ENCODE assay signal across 8 cellular contexts in the genomic region with DNA sequence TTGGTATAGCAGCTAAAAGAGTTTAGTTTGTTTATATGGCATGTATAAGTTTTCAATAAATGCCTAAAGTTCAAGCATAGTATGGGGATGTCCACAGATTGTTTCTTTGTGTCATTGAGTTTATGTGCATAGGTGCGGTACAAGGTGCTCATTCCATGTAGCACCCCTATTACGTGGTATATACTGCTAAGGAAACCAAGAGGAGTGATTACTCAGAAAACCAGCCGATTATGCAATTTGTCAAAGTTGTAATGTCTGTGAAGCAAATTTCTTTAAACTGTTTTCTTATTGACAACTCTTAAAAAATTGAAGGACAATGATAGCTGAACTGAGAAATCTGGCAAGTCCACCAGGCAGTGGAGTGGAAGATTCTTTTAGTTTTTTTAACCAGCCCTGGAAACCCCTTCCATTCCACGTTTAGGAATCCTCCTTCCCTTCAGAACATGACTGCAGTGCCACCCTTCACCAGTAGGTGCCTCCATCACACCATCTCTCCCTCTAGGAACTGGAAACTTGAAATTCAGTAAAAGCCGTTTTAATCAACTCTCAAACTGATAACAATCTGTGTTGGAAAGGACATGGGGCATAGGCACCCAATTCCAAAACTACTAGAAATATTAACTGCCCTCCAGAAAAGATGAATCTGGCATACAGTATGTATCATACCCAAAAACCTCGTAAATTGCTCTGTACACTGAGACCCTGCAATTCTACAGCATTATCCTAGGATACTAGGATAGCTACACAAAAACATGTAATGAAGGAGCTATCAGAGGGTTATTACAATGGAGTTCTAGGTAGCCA. TPM values are rescaled to one million over a fixed set of nuclear protein-coding genes. Genes with fewer than 3 reads are reported as not detected.
DNase-seq lines count a peak whose midpoint lies in the region; ATAC-seq and TF ChIP-seq lines count a peak whose summit lies in the region.

No MANE protein-coding gene starts in this region.

- peaks cover 71% of the 10 kb centered on the region for H3K36me3 ChIP-seq in SJSA1
- no peaks in the 10 kb centered on the region for H3K36me3 ChIP-seq in ovary
- peaks cover 0 to 1% (median 0%) of the 10 kb centered on the region in 3 donors for H3K36me3 ChIP-seq in tibial nerve

- H3K4me3 ChIP-seq in SJSA1 (no peak overlapping the region), ovary (no peak overlapping the region), tibial nerve (no peak overlapping the region)

- H3K27ac ChIP-seq in SJSA1 = no peak overlapping the region
- H3K27ac ChIP-seq in ovary = no peak overlapping the region
- H3K27ac ChIP-seq in tibial nerve = peak overlapping the region in 3 of 4 donors; percentile 70 to 94 (median 89)

- H3K27me3 ChIP-seq in SJSA1 (replicated peaks) (no peaks in the 10 kb centered on the region), ovary (no peaks in the 10 kb centered on the region), tibial nerve (no peaks in the 10 kb centered on the region)

- peak; percentile 50 for DNase-seq in D341Med (ENCODE audit: low spot score)
- peak; percentile 13 for DNase-seq in HuH-7.5 (ENCODE audit: low spot score)
- DNase-seq in SJSA1 (ENCODE audit: low read depth in 1 of 2, low spot score in 2 of 2) = peak; percentile 70 to 71
- DNase-seq in activated T-helper 9 cell treated with anti-CD3 and anti-CD28 coated beads, Interleukin-2, amount 50 U/mL, for 16 hours (ENCODE audit: low read depth) = peak; percentile 54
- peak; percentile 50 for DNase-seq in foreskin melanocyte
- peak; percentile 50 to 81 (median 73) for DNase-seq in ovary
- peak; percentile 85 to 97 for DNase-seq in tibial nerve (ENCODE audit: low spot score in 2 of 2)

- H3K9me3 ChIP-seq in SJSA1 (replicated peaks) (no peaks in the 10 kb centered on the region), ovary (no peaks in the 10 kb centered on the region), tibial nerve (no peaks in the 10 kb centered on the region)

- WGBS in ovary, 3 donors = 46 to 48% (median 47%) methylated on average over 6 of the region's 6 CpGs
- WGBS in tibial nerve, 2 donors = 42 to 45% methylated on average over 6 of the region's 6 CpGs

- intact Hi-C loops in ovary (cut with DNase I) = loop anchor here (5.0 to 10.0 kb wide), 7 partner anchors 53 to 632 kb away; partner anchors contain the start of genes DCUN1D3 (in 2 of the 4), LYRM1 (in 2 of the 4), DNAH3 (in 1 of the 4) and LDAF1 (in 1 of the 4)

- TF ChIP-seq POLR2A in ovary (IDR thresholded peaks at IDR 0.05) = no peak
- TF ChIP-seq POLR2A in tibial nerve (IDR thresholded peaks at IDR 0.05) = no peak

- H3K4me1 ChIP-seq in SJSA1 (replicated peaks) (peaks cover 7% of the 10 kb centered on the region; the same call in 1 of the 2 replicates), ovary (ENCODE audit: insufficient read depth) (peaks cover 6% of the 10 kb centered on the region), tibial nerve (peaks cover 0 to 55% (median 35%) of the 10 kb centered on the region in 4 donors)

- no peak for TF ChIP-seq EP300 in ovary (IDR thresholded peaks at IDR 0.05)
- peak in 1 of 2 donors; percentile 48 for TF ChIP-seq EP300 in tibial nerve (IDR thresholded peaks at IDR 0.05)

- TF ChIP-seq CTCF in ovary (IDR thresholded peaks at IDR 0.05) (peak; percentile 76 to 90 (median 90)), tibial nerve (IDR thresholded peaks at IDR 0.05) (peak; percentile 92 to 97 (median 94))

- no peak for ATAC-seq in HG03342 (IDR thresholded peaks at IDR 0.05; ENCODE audit: unreplicated experiment)

RNA-seq across cellular contexts. Expression of gene REXO5, which starts 43.5 kb away (rescaled TPM):
- total RNA-seq in SJSA1 (2014; rRNA removed; shearing (Covaris generic)) = 19.7 and 26.2 TPM in 2 replicates
- 1 to 10 TPM in 6 of 7 donors, under 1 TPM in 1; 0.73 to 7.6 (median 2.4) TPM for total RNA-seq in ovary
- polyA plus RNA-seq in ovary = 1 to 10 TPM; 4.0 to 4.8 TPM
- 1 to 10 TPM; 1.5 to 5.9 (median 4.1) TPM for total RNA-seq in tibial nerve

RNA-seq across cellular contexts. Expression of gene ERI2, which starts 43.5 kb away (rescaled TPM):
- 40.0 and 47.4 TPM in 2 replicates for total RNA-seq in SJSA1 (2014; rRNA removed; shearing (Covaris generic))
- total RNA-seq in ovary (10 to 100 TPM in 1 of 7 donors, 1 to 10 TPM in 6; 3.6 to 10.3 (median 6.4) TPM), tibial nerve (10 to 100 TPM in 3 of 4 donors, 1 to 10 TPM in 1; 7.8 to 29.7 (median 19.0) TPM)
- 1 to 10 TPM; 4.1 to 6.7 TPM for polyA plus RNA-seq in ovary

RNA-seq across cellular contexts. Expression of gene DCUN1D3, which starts 50.4 kb away (rescaled TPM):
- 14.0 and 17.7 TPM in 2 replicates for total RNA-seq in SJSA1 (2014; rRNA removed; shearing (Covaris generic))
- total RNA-seq in ovary (10 to 100 TPM in 6 of 7 donors, 1 to 10 TPM in 1; 7.3 to 18.2 (median 14.7) TPM), tibial nerve (10 to 100 TPM; 28.8 to 37.5 (median 29.3) TPM)
- polyA plus RNA-seq in ovary = 1 to 10 TPM; 2.6 to 7.7 TPM

RNA-seq across cellular contexts. Expression of gene LYRM1, which starts 50.8 kb away (rescaled TPM):
- 25.2 and 48.2 TPM in 2 replicates for total RNA-seq in SJSA1 (2014; rRNA removed; shearing (Covaris generic))
- total RNA-seq in ovary = 10 to 100 TPM; 31.6 to 53.4 (median 42.0) TPM
- polyA plus RNA-seq in ovary = 10 to 100 TPM; 52.4 to 64.5 TPM
- 10 to 100 TPM; 30.6 to 67.3 (median 39.4) TPM for total RNA-seq in tibial nerve

Comparison
In these comparisons a context has a peak if more than half of its experiments do, and no peak if none do; other contexts are left out.
1. DNase-seq: peak in every context shown above with its lines; median percentile 91 in tibial nerve; 73 in ovary; 70 in SJSA1; 54 in activated T-helper 9 cell treated with anti-CD3 and anti-CD28 coated beads, Interleukin-2, amount 50 U/mL, for 16 hours; 50 in D341Med; 50 in foreskin melanocyte; 13 in HuH-7.5.
2. H3K27ac ChIP-seq: peak in tibial nerve (3 of 4); none in SJSA1 (single experiment) and ovary (0 of 2).